ENCODE assay signal across 18 cellular contexts in genomic region chr3:149634072-149634471, GRCh38. TPM values are rescaled to one million over a fixed set of nuclear protein-coding genes. Genes with fewer than 3 reads are reported as not detected.
A peak's percentile ranks its signal among the peaks of the same experiment; 100 is the strongest.
DNase-seq lines count a peak whose midpoint lies in the region; ATAC-seq and TF ChIP-seq lines count a peak whose summit lies in the region.
"Had no signal": no experiment of that assay in that cellular context is flagged by ENCODE, and none has a peak within 500 bp of the region (broad histone marks: within the 10 kb centered on the region; RNA-seq: fewer than 3 reads in every experiment).

No MANE protein-coding gene starts in this region.

- no peak overlapping the region for H3K27ac Mint-ChIP-seq in activated CD4-positive, alpha-beta T cell treated with anti-CD3 and anti-CD28 coated beads, Interleukin-2, amount 10 ng/mL, durations not matched to agents 24 days and 14 days

- H3K36me3 Mint-ChIP-seq in activated CD4-positive, alpha-beta T cell treated with anti-CD3 and anti-CD28 coated beads, Interleukin-2, amount 10 ng/mL, durations not matched to agents 24 days and 14 days (ENCODE audit: low read depth): no peaks in the 10 kb centered on the region

- CTCF ChIA-PET in A673 (lab: Charles Lee): no interaction called here

- no peak for TF ChIP-seq CTCF in A673 (conservative IDR thresholded peaks at IDR 0.05; ENCODE audit: low read depth, low read length)
- no peak for TF ChIP-seq CTCF in ascending aorta (IDR thresholded peaks at IDR 0.05)
- no peak for TF ChIP-seq CTCF in stomach (IDR thresholded peaks at IDR 0.05)

- no peak for TF ChIP-seq POLR2A in stomach (IDR thresholded peaks at IDR 0.05)

- BruUV-seq in A673 (replicated peaks; lab: Mats Ljungman, UMichigan): no TSS peak

- H3K27me3 ChIP-seq in A673 (replicated peaks; ENCODE audit: insufficient read depth, low read depth, low read length, poor library complexity) (no peaks in the 10 kb centered on the region), ascending aorta (no peaks in the 10 kb centered on the region), stomach (no peaks in the 10 kb centered on the region), MG63 (no peaks in the 10 kb centered on the region)

- intact Hi-C loops in A673 (cut with micrococcal nuclease; ENCODE audit: unreplicated experiment) (no loop called here), ascending aorta (cut with DNase I) (no loop called here), left ventricle myocardium superior (cut with micrococcal nuclease) (no loop called here), stomach (cut with DNase I; ENCODE audit: low total_unique reads) (no loop called here)
- intact Hi-C loops in activated CD4-positive, alpha-beta T cell treated with anti-CD3 and anti-CD28 coated beads, Interleukin-2, amount 10 ng/mL, durations not matched to agents 24 days and 14 days (cut with micrococcal nuclease): no loop called here

- H3K4me1 ChIP-seq in A673 (ENCODE audit: insufficient read depth, low read length, poor library complexity, severe bottlenecking) (peaks cover 41% of the 10 kb centered on the region), ascending aorta (peaks cover 13 to 37% of the 10 kb centered on the region in 2 donors), stomach (peaks cover 22 to 88% (median 42%) of the 10 kb centered on the region in 4 donors)

- H3K4me3 ChIP-seq in A673 (ENCODE audit: low read depth, low read length, poor library complexity, severe bottlenecking) (no peak overlapping the region), ascending aorta (no peak overlapping the region), stomach (no peak overlapping the region), MG63 (no peak overlapping the region)

- H3K27ac ChIP-seq in A673 (ENCODE audit: low read depth, low read length, poor library complexity, severe bottlenecking): peak overlapping the region; percentile 37
- peak overlapping the region; percentile 69 to 85 for H3K27ac ChIP-seq in ascending aorta
- peak overlapping the region; percentile 1 to 58 (median 44) for H3K27ac ChIP-seq in stomach
- H3K27ac ChIP-seq: C4-2B had no signal

- no peaks in the 10 kb centered on the region for H3K9me3 Mint-ChIP-seq in activated CD4-positive, alpha-beta T cell treated with anti-CD3 and anti-CD28 coated beads, Interleukin-2, amount 10 ng/mL, durations not matched to agents 24 days and 14 days

- H3K4me1 Mint-ChIP-seq in activated CD4-positive, alpha-beta T cell treated with anti-CD3 and anti-CD28 coated beads, Interleukin-2, amount 10 ng/mL, durations not matched to agents 24 days and 14 days: no peaks in the 10 kb centered on the region

- TF ChIP-seq EP300 in stomach (IDR thresholded peaks at IDR 0.05): no peak

- peaks cover 44% of the 10 kb centered on the region for H3K27me3 Mint-ChIP-seq in activated CD4-positive, alpha-beta T cell treated with anti-CD3 and anti-CD28 coated beads, Interleukin-2, amount 10 ng/mL, durations not matched to agents 24 days and 14 days

- H3K4me3 Mint-ChIP-seq in activated CD4-positive, alpha-beta T cell treated with anti-CD3 and anti-CD28 coated beads, Interleukin-2, amount 10 ng/mL, durations not matched to agents 24 days and 14 days: no peak overlapping the region

- H3K36me3 ChIP-seq in A673 (ENCODE audit: insufficient read depth, low read length, poor library complexity, severe bottlenecking) (no peaks in the 10 kb centered on the region), ascending aorta (no peaks in the 10 kb centered on the region), stomach (no peaks in the 10 kb centered on the region), MG63 (peaks cover 79% of the 10 kb centered on the region)

- ATAC-seq in left ventricle myocardium superior (peak; percentile 34), HG02610 (IDR thresholded peaks at IDR 0.05; ENCODE audit: unreplicated experiment) (no peak)
- ATAC-seq: PC-3 had no signal

- 26 to 47% (median 36%) methylated on average over 4 of the region's 4 CpGs for WGBS in stomach, 5 donors

- DNase-seq in A673 (ENCODE audit: low spot score) (no peak), ascending aorta (ENCODE audit: low spot score in 2 of 2) (no peak), left ventricle myocardium superior (no peak), stomach (no peak), MG63 (no peak)
- DNase-seq in activated CD4-positive, alpha-beta T cell treated with anti-CD3 and anti-CD28 coated beads, Interleukin-2, amount 10 ng/mL, durations not matched to agents 24 days and 14 days: no peak
- DNase-seq: DMS 273 treated with DMSO at 0.1 percent for 48 hours, GF-D8, GOT3, KG1, NCI-H1092, NCI-H146, NCI-H2081 treated with DMSO at 0.1 percent for 48 hours, NCI-H510A treated with DMSO at 0.1 percent for 48 hours, NCI-H82, PC-3 had no signal

- H3K9me3 ChIP-seq in A673 (ENCODE audit: low read depth, low read length, poor library complexity, severe bottlenecking) (no peaks in the 10 kb centered on the region), ascending aorta (no peaks in the 10 kb centered on the region), stomach (no peaks in the 10 kb centered on the region), MG63 (no peaks in the 10 kb centered on the region)

- POLR2A ChIA-PET in A673 (lab: Charles Lee; ENCODE audit: low non-redundant PET): no interaction called here

RNA-seq across cellular contexts. Expression of gene WWTR1, which starts 23.8 kb away (rescaled TPM):
- total RNA-seq in A673 (2021) (72.9 and 76.8 TPM in 2 replicates), ascending aorta (282 TPM), left ventricle myocardium superior (40.0 TPM), stomach (100 to 1,000 TPM in 2 of 5 donors, 10 to 100 TPM in 3; 15.4 to 116 (median 89.4) TPM)
- 10 to 100 TPM; 19.8 to 61.6 (median 51.1) TPM for polyA plus RNA-seq in stomach
- 51.3 and 93.0 TPM in 2 replicates for total RNA-seq in MG63 (2014; rRNA removed; shearing (Covaris generic); ENCODE audit: low replicate concordance)
- total RNA-seq in activated CD4-positive, alpha-beta T cell treated with anti-CD3 and anti-CD28 coated beads, Interleukin-2, amount 10 ng/mL, durations not matched to agents 24 days and 14 days: 0.31 and 0.75 TPM in 2 replicates
